9 cellular contexts compared by ENCODE assay signal in the genomic region with DNA sequence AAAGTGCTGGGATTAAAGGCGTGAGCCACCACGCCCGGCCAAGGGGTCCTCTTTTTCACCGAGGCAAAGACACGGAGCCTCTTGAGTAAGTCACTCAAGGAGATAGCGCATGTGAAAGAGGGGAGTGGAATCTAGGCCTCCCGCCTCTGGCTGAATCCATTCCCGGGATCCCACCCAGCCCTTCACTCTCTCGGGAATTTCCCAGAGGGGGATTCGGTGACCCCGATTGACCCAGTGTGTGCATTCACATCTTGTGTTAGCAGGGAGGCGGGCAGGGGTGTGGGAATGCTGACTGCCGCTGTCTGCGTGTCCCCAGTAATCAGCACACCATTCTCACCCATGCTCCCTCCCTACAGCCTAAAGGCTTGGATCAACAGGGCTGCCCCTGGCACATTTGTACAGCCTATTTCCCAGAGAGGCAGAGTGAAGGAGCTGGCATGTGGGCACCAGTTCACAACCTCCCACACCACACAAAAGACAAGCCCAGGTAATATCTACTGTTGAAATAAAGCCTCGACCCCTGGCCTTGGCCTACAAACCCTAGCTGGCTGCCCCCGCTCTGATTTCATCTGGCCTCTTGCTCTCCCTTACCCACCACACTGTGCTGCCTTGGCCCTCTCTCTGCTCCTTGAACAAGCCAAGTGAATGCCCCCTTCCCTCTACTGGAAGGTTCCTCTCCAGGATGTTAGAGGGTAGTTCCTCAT. TPM values are rescaled to one million over a fixed set of nuclear protein-coding genes. Genes with fewer than 3 reads are reported as not detected.
DNase-seq lines count a peak whose midpoint lies in the region; ATAC-seq and TF ChIP-seq lines count a peak whose summit lies in the region.
"Had no signal": no experiment of that assay in that cellular context is flagged by ENCODE, and none has a peak within 500 bp of the region (broad histone marks: within the 10 kb centered on the region; RNA-seq: fewer than 3 reads in every experiment).

No MANE protein-coding gene starts in this region.

- peaks cover 23% of the 10 kb centered on the region for H3K4me1 Mint-ChIP-seq in T-helper 2 cell treated with Interferon-gamma antibody and Interleukin-4, amounts not matched to agents 5 μg/mL and 100 μg/mL, for 36 hours (ENCODE audit: low read depth)

- no peak for TF ChIP-seq CTCF in epithelial cell of proximal tubule (conservative IDR thresholded peaks at IDR 0.05; ENCODE audit: low read depth, low read length)

- H3K27ac Mint-ChIP-seq in T-helper 2 cell treated with Interferon-gamma antibody and Interleukin-4, amounts not matched to agents 5 μg/mL and 100 μg/mL, for 36 hours = no peak overlapping the region
- H3K27ac Mint-ChIP-seq: activated T-cell treated with anti-CD3 and anti-CD28 coated beads, Interleukin-2, amount 50 U/mL, for 24 hours had no signal

- peak overlapping the region; percentile 11 for H3K4me3 ChIP-seq in epithelial cell of proximal tubule (ENCODE audit: low read depth, low read length)

- H3K9me3 Mint-ChIP-seq in T-helper 2 cell treated with Interferon-gamma antibody and Interleukin-4, amounts not matched to agents 5 μg/mL and 100 μg/mL, for 36 hours = no peaks in the 10 kb centered on the region
- H3K9me3 Mint-ChIP-seq: activated T-cell treated with anti-CD3 and anti-CD28 coated beads, Interleukin-2, amount 50 U/mL, for 24 hours had no signal

- ATAC-seq in GM18867 (IDR thresholded peaks at IDR 0.05; ENCODE audit: unreplicated experiment) = no peak

- DNase-seq in T-helper 2 cell treated with Interferon-gamma antibody and Interleukin-4, amounts not matched to agents 5 μg/mL and 100 μg/mL, for 36 hours (ENCODE audit: low spot score) = no peak
- no peak for DNase-seq in T-helper 2 cell
- peak; percentile 72 for DNase-seq in RPMI7951 (ENCODE audit: low read depth)
- no peak for DNase-seq in epithelial cell of proximal tubule (ENCODE audit: low read depth)
- peak; percentile 29 for DNase-seq in retina
- no peak for DNase-seq in SIG-M5 (lab: John Stamatoyannopoulos, UW)
- no peak for DNase-seq in mesenteric fat pad (ENCODE audit: low spot score)

- H3K27me3 Mint-ChIP-seq in T-helper 2 cell treated with Interferon-gamma antibody and Interleukin-4, amounts not matched to agents 5 μg/mL and 100 μg/mL, for 36 hours (ENCODE audit: low read depth) = peaks cover 50% of the 10 kb centered on the region

- H3K36me3 Mint-ChIP-seq in T-helper 2 cell treated with Interferon-gamma antibody and Interleukin-4, amounts not matched to agents 5 μg/mL and 100 μg/mL, for 36 hours (ENCODE audit: low read depth) = no peaks in the 10 kb centered on the region

- H3K4me3 Mint-ChIP-seq in T-helper 2 cell treated with Interferon-gamma antibody and Interleukin-4, amounts not matched to agents 5 μg/mL and 100 μg/mL, for 36 hours = peak overlapping the region; percentile 37
- H3K4me3 Mint-ChIP-seq: activated T-cell treated with anti-CD3 and anti-CD28 coated beads, Interleukin-2, amount 50 U/mL, for 24 hours had no signal

RNA-seq across cellular contexts. Expression of gene LTBP2, which starts 1.3 kb away (rescaled TPM):
- 22.8 and 26.0 TPM in 2 replicates for total RNA-seq in RPMI7951 (2014; rRNA removed; shearing (Covaris generic))
- total RNA-seq in epithelial cell of proximal tubule (33.1 and 39.5 TPM in 2 replicates), mesenteric fat pad (58.2 TPM)

Comparison
In these comparisons a context has a peak if more than half of its experiments do, and no peak if none do; other contexts are left out.
1. DNase-seq: peak in RPMI7951 (single experiment) and retina (single experiment); none in T-helper 2 cell treated with Interferon-gamma antibody and Interleukin-4, amounts not matched to agents 5 μg/mL and 100 μg/mL, for 36 hours (single experiment), T-helper 2 cell (0 of 5), epithelial cell of proximal tubule (single experiment), SIG-M5 (single experiment) and mesenteric fat pad (single experiment).